In the genomic region with DNA sequence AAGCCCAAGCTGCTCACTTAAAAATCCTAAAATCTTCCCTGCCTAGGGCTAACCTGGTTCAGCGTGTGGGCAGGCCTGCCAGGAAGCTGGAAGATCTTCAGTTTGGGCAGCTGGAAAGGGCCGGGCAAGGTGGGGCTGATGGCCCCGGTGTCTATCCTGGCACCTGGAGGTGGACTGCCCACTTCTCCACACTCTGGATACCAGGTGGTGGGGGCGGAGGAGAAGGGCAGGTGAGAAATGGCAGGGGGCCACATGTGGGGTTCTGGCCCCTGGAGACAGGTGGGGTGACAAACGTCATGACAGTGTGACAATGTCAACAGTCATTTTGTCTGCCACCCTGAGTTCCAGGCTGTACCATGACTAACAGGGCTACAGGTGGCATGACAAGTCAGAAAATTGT, we compare ENCODE assay signal across 22 cellular contexts.
DNase-seq lines count a peak whose midpoint lies in the region; ATAC-seq and TF ChIP-seq lines count a peak whose summit lies in the region.
"Had no signal": no experiment of that assay in that cellular context is flagged by ENCODE, and none has a peak within 500 bp of the region (broad histone marks: within the 10 kb centered on the region; RNA-seq: fewer than 3 reads in every experiment).

No MANE protein-coding gene starts in this region.

- no peaks in the 10 kb centered on the region for H3K23me2 ChIP-seq in H9 (ENCODE audit: insufficient read length, low read depth, low read length, poor library complexity, severe bottlenecking)

- peak overlapping the region; percentile 47 for H3K18ac ChIP-seq in H9 (ENCODE audit: insufficient read length, low read depth, low read length)

- H4K5ac ChIP-seq in H9 (ENCODE audit: insufficient read length, low read depth, low read length): no peak overlapping the region

- H3K36me3 Mint-ChIP-seq in H9 (ENCODE audit: insufficient read depth in 1 of 3, low read depth in 3 of 3) (peaks cover 3 to 6% (median 3%) of the 10 kb centered on the region in 3 experiments), endodermal cell (ENCODE audit: low read depth) (no peaks in the 10 kb centered on the region)

- H3K27ac ChIP-seq in H9 (ENCODE audit: insufficient read length, low read depth, low read length) (no peak overlapping the region), endodermal cell (ENCODE audit: low read depth, low read length) (no peak overlapping the region), osteoblast (ENCODE audit: low read depth, low read length) (no peak overlapping the region), lower lobe of right lung (no peak overlapping the region)
- H3K27ac ChIP-seq: SK-N-MC had no signal

- H3K4ac ChIP-seq in H9 (ENCODE audit: low read depth, low read length): no peak overlapping the region

- H2BK15ac ChIP-seq in H9 (ENCODE audit: low read depth, low read length): no peak overlapping the region

- no peak overlapping the region for H2AFZ ChIP-seq in H9 (ENCODE audit: low read length)
- H2AFZ ChIP-seq in osteoblast (ENCODE audit: low read length): no peak overlapping the region

- H3K4me3 ChIP-seq in endodermal cell (ENCODE audit: low read length): no peak overlapping the region
- H3K4me3 ChIP-seq in osteoblast (ENCODE audit: insufficient read depth, low read length): no peak overlapping the region
- H3K4me3 ChIP-seq in lower lobe of right lung: no peak overlapping the region
- H3K4me3 ChIP-seq: SK-N-MC had no signal

- no peak overlapping the region for H3K4me2 ChIP-seq in H9 (ENCODE audit: insufficient read depth, insufficient read length, low read length)
- H3K4me2 ChIP-seq in osteoblast (ENCODE audit: insufficient read depth, low read length): peak overlapping the region; percentile 49

- H2BK120ac ChIP-seq in H9 (ENCODE audit: low read depth, low read length, poor library complexity, severe bottlenecking): no peak overlapping the region

- no peak overlapping the region for H2BK5ac ChIP-seq in H9 (ENCODE audit: insufficient read length, low read length)

- no peaks in the 10 kb centered on the region for H3K79me1 ChIP-seq in H9 (ENCODE audit: insufficient read depth, low read depth, low read length, poor library complexity, severe bottlenecking)

- no peak overlapping the region; a peak in 1 of 7 replicates for H3K27ac Mint-ChIP-seq in H9
- no peak overlapping the region for H3K27ac Mint-ChIP-seq in endodermal cell

- H3K9me3 ChIP-seq in H9 (ENCODE audit: control insufficient read depth, low read depth, low read length): peaks cover 2% of the 10 kb centered on the region
- H3K9me3 ChIP-seq in endodermal cell (ENCODE audit: control insufficient read depth, low read length): no peaks in the 10 kb centered on the region
- no peaks in the 10 kb centered on the region for H3K9me3 ChIP-seq in osteoblast (ENCODE audit: low read depth, low read length)
- no peaks in the 10 kb centered on the region for H3K9me3 ChIP-seq in lower lobe of right lung

- H3K23ac ChIP-seq in H9 (ENCODE audit: insufficient read length, low read depth, low read length): no peak overlapping the region

- H3K9ac ChIP-seq in H9 (ENCODE audit: extremely low read depth, insufficient read length, low read length) (no peak overlapping the region), endodermal cell (ENCODE audit: extremely low read depth, low read length, poor library complexity, severe bottlenecking) (no peak overlapping the region)

- no peak overlapping the region for H4K8ac ChIP-seq in H9 (replicated peaks; ENCODE audit: insufficient read length, low read depth, low read length)

- H3K36me3 ChIP-seq in endodermal cell (ENCODE audit: control insufficient read depth, insufficient read depth, low read length) (no peaks in the 10 kb centered on the region), osteoblast (ENCODE audit: insufficient read depth, low read length) (no peaks in the 10 kb centered on the region), lower lobe of right lung (no peaks in the 10 kb centered on the region)

- no peak overlapping the region for H3K14ac ChIP-seq in H9 (ENCODE audit: insufficient read depth, low read length)

- H3K79me2 ChIP-seq in H9 (ENCODE audit: insufficient read depth, low read length) (no peaks in the 10 kb centered on the region), osteoblast (ENCODE audit: insufficient read depth, low read length) (no peaks in the 10 kb centered on the region)

- TF ChIP-seq CTCF in H9 (conservative IDR thresholded peaks at IDR 0.05) (no peak), endodermal cell (conservative IDR thresholded peaks at IDR 0.05) (no peak), osteoblast (IDR thresholded peaks at IDR 0.05; ENCODE audit: extremely low read depth, low read depth, low read length) (no peak), lower lobe of right lung (IDR thresholded peaks at IDR 0.05) (no peak)

- H3T11ph ChIP-seq in H9 (ENCODE audit: low read length): no peak overlapping the region

- H3K4me1 ChIP-seq in H9 (ENCODE audit: insufficient read depth, low read length) (peaks cover 9% of the 10 kb centered on the region; the same call in 1 of the 2 replicates), endodermal cell (ENCODE audit: control insufficient read depth, insufficient read depth, low read length) (peaks cover 7% of the 10 kb centered on the region), osteoblast (ENCODE audit: insufficient read depth, low read length) (peaks cover 20% of the 10 kb centered on the region), lower lobe of right lung (no peaks in the 10 kb centered on the region)

- WGBS in H9 (ENCODE audit: extremely low coverage, insufficient read length, low lambda C conversion rate): no CpG with 5 or more reads among the region's 5 CpGs
- WGBS in endodermal cell (ENCODE audit: insufficient coverage in 1 of 2, insufficient read length in 1 of 2), 2 experiments: 83 to 92% methylated on average over 3 to 5 of the region's 5 CpGs

- H3K27me3 ChIP-seq in H9 (ENCODE audit: insufficient read depth, low read length) (no peaks in the 10 kb centered on the region), endodermal cell (ENCODE audit: control insufficient read depth, insufficient read depth, low read length, poor library complexity, severe bottlenecking) (peaks cover 36% of the 10 kb centered on the region), osteoblast (ENCODE audit: insufficient read depth, low read length) (no peaks in the 10 kb centered on the region), lower lobe of right lung (ENCODE audit: low read depth) (no peaks in the 10 kb centered on the region)

- ATAC-seq in lower lobe of right lung: no peak

- H3K56ac ChIP-seq in H9 (ENCODE audit: insufficient read length, low read depth, low read length): no peak overlapping the region

- H2BK12ac ChIP-seq in H9 (ENCODE audit: insufficient read length, low read depth, low read length): no peak overlapping the region

- no peak overlapping the region for H2BK20ac ChIP-seq in H9 (ENCODE audit: low read depth, low read length, poor library complexity, severe bottlenecking)

- H3K4me3 Mint-ChIP-seq in H9: no peak overlapping the region
- no peak overlapping the region for H3K4me3 Mint-ChIP-seq in endodermal cell

- peaks cover 55 to 56% of the 10 kb centered on the region in 2 experiments for H3K4me1 Mint-ChIP-seq in H9
- peaks cover 18% of the 10 kb centered on the region for H3K4me1 Mint-ChIP-seq in endodermal cell

- H3K27me3 Mint-ChIP-seq in H9 (ENCODE audit: low read depth) (no peaks in the 10 kb centered on the region; the same call in 1 of the 2 replicates), endodermal cell (ENCODE audit: insufficient read depth) (peaks cover 47% of the 10 kb centered on the region)

- intact Hi-C loops in lower lobe of right lung (cut with DNase I): no loop called here

- H2AK5ac ChIP-seq in H9 (ENCODE audit: insufficient read length, low read length): no peak overlapping the region

- H4K20me1 ChIP-seq in H9 (ENCODE audit: control insufficient read depth, insufficient read depth, insufficient read length) (no peaks in the 10 kb centered on the region), osteoblast (ENCODE audit: insufficient read depth, low read length) (no peaks in the 10 kb centered on the region)

- no peak overlapping the region for H4K91ac ChIP-seq in H9 (ENCODE audit: insufficient read length, low read depth, low read length)

- H3K9me3 Mint-ChIP-seq in H9 (peaks cover 3 to 6% of the 10 kb centered on the region in 2 experiments), endodermal cell (peaks cover 5% of the 10 kb centered on the region)

- DNase-seq in H9 (no peak), NCI-H69 (lab: John Stamatoyannopoulos, UW) (peak; percentile 55), endodermal cell (peak; percentile 38), osteoblast (ENCODE audit: insufficient read length, low spot score, missing footprints) (no peak), AG08395 (ENCODE audit: low spot score) (no peak), NCI-H1048 (lab: John Stamatoyannopoulos, UW) (no peak), lower lobe of right lung (no peak), T-helper 9 cell (no peak)
- DNase-seq: AML-193, C1 segment of cervical spinal cord, DMS53, GDM1, GOT3, KBM-7, NCI-H1417, NCI-H1694 treated with DMSO at 0.1 percent for 48 hours, NCI-H2081 treated with DMSO at 0.1 percent for 48 hours, NCI-H2171 treated with DMSO at 0.1 percent for 48 hours, NCI-H524 treated with DMSO at 0.1 percent for 48 hours, OCI-M1, SW 1271 had no signal

Comparison
In these comparisons a context has a peak if more than half of its experiments do, and no peak if none do; other contexts are left out.
1. DNase-seq: peak in NCI-H69 (single experiment) and endodermal cell (single experiment); none in H9 (single experiment), osteoblast (single experiment), AG08395 (single experiment), NCI-H1048 (single experiment), lower lobe of right lung (single experiment) and T-helper 9 cell (single experiment).